ENCODE assay signal across 18 cellular contexts in the genomic region with DNA sequence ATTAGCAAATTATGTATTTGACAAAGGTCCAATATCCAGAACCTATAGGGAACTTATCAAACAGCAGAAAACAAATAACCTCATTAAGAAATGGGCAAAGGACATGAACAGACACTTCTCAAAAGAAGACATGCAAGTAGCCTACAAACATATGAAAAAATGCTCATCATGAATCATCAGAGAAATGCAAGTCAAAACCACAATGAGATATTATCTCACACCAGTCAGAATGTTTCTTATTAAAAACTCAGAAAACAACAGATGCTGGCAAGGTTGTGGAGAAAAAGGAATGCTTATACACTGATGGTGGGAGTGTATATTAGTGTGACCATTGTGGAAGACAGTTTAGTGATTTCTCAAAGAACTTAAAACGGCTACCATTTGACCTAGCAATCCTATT.
A peak's percentile ranks its signal among the peaks of the same experiment; 100 is the strongest.
DNase-seq lines count a peak whose midpoint lies in the region; ATAC-seq and TF ChIP-seq lines count a peak whose summit lies in the region.
"Had no signal": no experiment of that assay in that cellular context is flagged by ENCODE, and none has a peak within 500 bp of the region (broad histone marks: within the 10 kb centered on the region; RNA-seq: fewer than 3 reads in every experiment).

No MANE protein-coding gene starts in this region.

- no peak for DNase-seq in CD4-positive, alpha-beta T cell
- DNase-seq in HT1080 (ENCODE audit: low read depth) = peak; percentile 8
- peak; percentile 67 for DNase-seq in RPMI7951 (ENCODE audit: low read depth)
- DNase-seq in stimulated activated CD4-positive, alpha-beta T cell treated with anti-CD3 and anti-CD28 coated beads, Interleukin-4, amount 100 ng/mL, for 4 hours = no peak
- DNase-seq in Right ventricle myocardium superior = no peak
- DNase-seq: 8988T; ACHN; BE2C; C1 segment of cervical spinal cord; Caco-2; Calu3; CD4-positive, CD25-positive, alpha-beta regulatory T cell; CD8-positive, alpha-beta T cell; DMS79 treated with DMSO at 0.1 percent for 48 hours; GF-D8 had no signal

- peak overlapping the region; percentile 75 for H3K27ac Mint-ChIP-seq in CD4-positive, alpha-beta T cell
- H3K27ac Mint-ChIP-seq: CD14-positive monocyte; CD4-positive, CD25-positive, alpha-beta regulatory T cell had no signal

- H3K27me3 Mint-ChIP-seq in CD4-positive, alpha-beta T cell = no peaks in the 10 kb centered on the region
- H3K27me3 Mint-ChIP-seq: CD4-positive, CD25-positive, alpha-beta regulatory T cell had no signal

- CTCF ChIA-PET in CD4-positive, alpha-beta T cell (lab: Charles Lee) = no interaction called here

- no peak overlapping the region for H3K4me3 Mint-ChIP-seq in CD4-positive, alpha-beta T cell
- H3K4me3 Mint-ChIP-seq: CD14-positive monocyte; CD4-positive, CD25-positive, alpha-beta regulatory T cell; CD8-positive, alpha-beta T cell had no signal

- peaks cover 29% of the 10 kb centered on the region for H3K4me1 Mint-ChIP-seq in CD4-positive, alpha-beta T cell (ENCODE audit: low read depth)
- H3K4me1 Mint-ChIP-seq: CD14-positive monocyte had no signal

- no peaks in the 10 kb centered on the region for H3K9me3 ChIP-seq in CD4-positive, alpha-beta T cell (ENCODE audit: control insufficient read depth, low read length)
- H3K9me3 ChIP-seq: BE2C had no signal

- ATAC-seq in CD4-positive, alpha-beta T cell (ENCODE audit: poor library complexity) = no peak
- no peak for ATAC-seq in activated CD4-positive, CD25-positive, alpha-beta regulatory T cell treated with anti-CD3 and anti-CD28 coated beads, Interleukin-2, amount 50 U/mL, for 24 hours
- ATAC-seq in Right ventricle myocardium superior (ENCODE audit: poor library complexity) = no peak
- ATAC-seq: CD8-positive, alpha-beta T cell had no signal

- H3K27ac ChIP-seq in CD4-positive, alpha-beta T cell (ENCODE audit: low read depth, low read length) = no peak overlapping the region
- H3K27ac ChIP-seq: BLaER1 had no signal

- no peaks in the 10 kb centered on the region for H3K36me3 Mint-ChIP-seq in CD4-positive, alpha-beta T cell (ENCODE audit: low read depth)
- H3K36me3 Mint-ChIP-seq: CD14-positive monocyte; CD4-positive, CD25-positive, alpha-beta regulatory T cell; CD8-positive, alpha-beta T cell had no signal

- no peaks in the 10 kb centered on the region for H3K27me3 ChIP-seq in CD4-positive, alpha-beta T cell (ENCODE audit: control insufficient read depth, insufficient read depth, low read length)
- H3K27me3 ChIP-seq: BE2C, BLaER1 had no signal

- POLR2A ChIA-PET in CD4-positive, alpha-beta T cell (lab: Charles Lee) = no interaction called here

- no peak for TF ChIP-seq CTCF in CD4-positive, alpha-beta T cell (IDR thresholded peaks at IDR 0.05)

- peaks cover 13% of the 10 kb centered on the region for H3K9me3 Mint-ChIP-seq in CD4-positive, alpha-beta T cell

- intact Hi-C loops in CD4-positive, alpha-beta T cell (cut with DNase I, micrococcal nuclease) = no loop called here
- intact Hi-C loops in Right ventricle myocardium superior (cut with DNase I) = no loop called here

Comparison
In these comparisons a context has a peak if more than half of its experiments do, and no peak if none do; other contexts are left out.
1. DNase-seq: peak in HT1080 (single experiment) and RPMI7951 (single experiment); none in CD4-positive, alpha-beta T cell (0 of 10), stimulated activated CD4-positive, alpha-beta T cell treated with anti-CD3 and anti-CD28 coated beads, Interleukin-4, amount 100 ng/mL, for 4 hours (0 of 2) and Right ventricle myocardium superior (single experiment).